8 cellular contexts compared by ENCODE assay signal in the genomic region with DNA sequence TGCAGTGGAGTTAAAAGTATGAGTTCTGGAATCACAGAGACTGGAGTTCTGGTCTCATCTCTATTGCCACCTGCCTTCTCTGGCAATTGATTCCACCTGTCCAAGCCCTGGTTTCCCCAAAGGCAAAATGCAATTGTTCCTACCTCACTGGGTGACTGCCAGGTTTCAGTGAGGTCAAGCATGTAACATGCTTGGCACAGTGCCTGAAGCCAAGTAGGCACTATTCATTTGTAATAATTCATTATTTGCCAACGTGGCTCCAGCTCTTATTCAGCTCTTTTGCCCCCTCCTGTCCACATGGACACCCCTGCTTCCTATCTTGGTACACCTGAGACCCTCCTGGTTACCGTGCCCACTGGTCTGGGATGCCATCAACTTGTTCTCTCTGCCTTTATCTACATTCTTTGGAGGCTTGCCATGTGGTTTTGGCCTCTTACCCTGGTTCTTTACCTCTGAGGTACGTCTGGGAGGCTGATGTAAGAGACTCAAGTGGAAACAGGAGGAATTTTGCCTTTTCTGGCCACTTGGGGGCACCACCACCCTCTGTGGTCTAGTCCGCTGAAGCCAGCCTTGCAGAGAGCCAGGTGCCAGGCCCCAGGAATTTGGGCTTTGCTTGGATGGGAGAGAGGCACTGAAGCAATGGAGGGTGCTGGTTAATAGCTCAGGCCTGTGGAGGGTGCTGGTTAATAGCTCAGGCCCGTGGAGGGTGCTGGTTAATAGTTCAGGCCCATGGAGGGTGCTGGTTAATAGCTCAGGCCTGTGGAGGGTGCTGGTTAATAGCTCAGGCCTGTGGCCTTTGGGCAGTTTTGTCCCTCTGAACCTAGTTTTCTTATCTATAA. TPM values are rescaled to one million over a fixed set of nuclear protein-coding genes. Genes with fewer than 3 reads are reported as not detected.
DNase-seq lines count a peak whose midpoint lies in the region; ATAC-seq lines count a peak whose summit lies in the region.

No MANE protein-coding gene starts in this region.

- no peaks in the 10 kb centered on the region for H3K9me3 Mint-ChIP-seq in activated naive CD4-positive, alpha-beta T cell treated with anti-CD3 and anti-CD28 coated beads, Interleukin-2, amount 50 U/mL, for 72 hours

- DNase-seq in ELR (ENCODE audit: low read depth) (peak; percentile 81), MV-4-11 (lab: John Stamatoyannopoulos, UW) (peak; percentile 53), SK-MEL-5 (ENCODE audit: low read depth, low spot score) (peak; percentile 88), Right ventricle myocardium superior (peak; percentile 81), pons (ENCODE audit: low spot score) (peak; percentile 56)
- peak in 1 of 2 donors; percentile 73 for DNase-seq in activated naive CD4-positive, alpha-beta T cell treated with anti-CD3 and anti-CD28 coated beads, Interleukin-2, amount 50 U/mL, for 72 hours (ENCODE audit: low spot score in 2 of 2)

- intact Hi-C loops in Right ventricle myocardium superior (cut with DNase I) = loop anchor here (2.0 kb wide), 1 partner anchor 121 kb away; no protein-coding TSS in a partner anchor

- ATAC-seq in activated naive CD4-positive, alpha-beta T cell treated with anti-CD3 and anti-CD28 coated beads, Interleukin-2, amount 50 U/mL, for 72 hours = peak; percentile 42 to 75
- ATAC-seq in Right ventricle myocardium superior (ENCODE audit: poor library complexity) = peak; percentile 61
- no peak for ATAC-seq in GM18519 (IDR thresholded peaks at IDR 0.05; ENCODE audit: low FRiP score, unreplicated experiment)
- no peak for ATAC-seq in HG02938 (IDR thresholded peaks at IDR 0.05; ENCODE audit: unreplicated experiment)

- in situ Hi-C loops in SK-MEL-5 (cut with HindIII; ENCODE audit: low pct_unique_long_range_greater_than_20kb, low sequenced_read_pairs) = no loop called here

- H3K27ac Mint-ChIP-seq in activated naive CD4-positive, alpha-beta T cell treated with anti-CD3 and anti-CD28 coated beads, Interleukin-2, amount 50 U/mL, for 72 hours = peak overlapping the region in 1 of 2 donors; percentile 29

- no peaks in the 10 kb centered on the region for H3K36me3 Mint-ChIP-seq in activated naive CD4-positive, alpha-beta T cell treated with anti-CD3 and anti-CD28 coated beads, Interleukin-2, amount 50 U/mL, for 72 hours

RNA-seq across cellular contexts. Expression of gene KCNK15, which starts 1.7 kb away (rescaled TPM):
- 0.13 TPM in 1 of 2 replicates, not detected in the other for total RNA-seq in SK-MEL-5 (2014; rRNA removed; shearing (Covaris generic))
- 0.08 and 0.32 TPM in 2 replicates for polyA plus RNA-seq in SK-MEL-5 (2015; cell fraction: cytosol; rRNA removed)
- polyA plus RNA-seq in SK-MEL-5 (2015; cell fraction: nucleus; rRNA removed) = 0.15 TPM in 1 of 2 replicates, not detected in the other
- under 1 TPM; 0.09 to 0.37 TPM for total RNA-seq in activated naive CD4-positive, alpha-beta T cell treated with anti-CD3 and anti-CD28 coated beads, Interleukin-2, amount 50 U/mL, for 72 hours
- total RNA-seq in Right ventricle myocardium superior = 0.19 TPM

RNA-seq across cellular contexts. Expression of gene CCN5, which starts 32.2 kb away (rescaled TPM):
- 0.45 and 0.85 TPM in 2 replicates for total RNA-seq in SK-MEL-5 (2014; rRNA removed; shearing (Covaris generic))
- polyA plus RNA-seq in SK-MEL-5 (2015; cell fraction: cytosol; rRNA removed) = 0.23 and 2.2 TPM in 2 replicates
- polyA plus RNA-seq in SK-MEL-5 (2015; cell fraction: nucleus; rRNA removed) = 0.26 and 2.0 TPM in 2 replicates
- not detected for total RNA-seq in activated naive CD4-positive, alpha-beta T cell treated with anti-CD3 and anti-CD28 coated beads, Interleukin-2, amount 50 U/mL, for 72 hours
- total RNA-seq in Right ventricle myocardium superior = 15.8 TPM

Comparison
In these comparisons a context has a peak if more than half of its experiments do, and no peak if none do; other contexts are left out.
1. ATAC-seq: peak in activated naive CD4-positive, alpha-beta T cell treated with anti-CD3 and anti-CD28 coated beads, Interleukin-2, amount 50 U/mL, for 72 hours (2 of 2) and Right ventricle myocardium superior (single experiment); none in GM18519 (single experiment) and HG02938 (single experiment).